ENCODE assay signal across 1 cellular context in the genomic region with DNA sequence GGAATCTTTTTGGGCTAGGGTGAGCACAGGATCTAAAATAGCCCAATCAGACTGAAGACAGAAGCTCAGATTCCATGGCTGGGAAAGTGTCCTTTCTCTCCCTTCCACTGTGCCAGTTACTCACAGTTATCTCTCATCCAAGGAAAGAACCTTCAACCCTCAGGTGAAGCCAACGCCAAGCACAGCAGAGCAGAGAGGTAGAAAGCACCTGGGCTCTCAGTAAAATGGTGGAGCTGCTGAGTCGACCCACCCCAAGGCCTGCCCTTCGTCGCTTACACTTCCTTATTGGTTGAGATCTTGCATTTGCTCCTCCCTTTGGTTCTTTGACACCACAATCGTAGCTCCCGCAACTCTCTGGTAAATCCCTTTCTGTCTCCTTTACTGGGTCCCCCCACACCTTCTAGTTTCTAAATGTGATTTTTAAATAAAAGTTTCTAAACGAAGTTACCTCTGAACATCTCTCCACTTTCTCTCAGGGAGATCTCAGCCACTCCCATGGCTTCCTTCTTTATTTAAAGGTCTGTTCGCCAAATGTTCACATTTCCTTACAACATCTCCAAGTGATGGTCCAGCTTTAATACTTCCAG.
TF ChIP-seq lines count a peak whose summit lies in the region.

No MANE protein-coding gene starts in this region.

TF ChIP-seq in K562, 482 proteins besides CTCF, POLR2A, EP300 and RAD21 (continued from another document and continues in another):
- TF ChIP-seq MLX (CRISPR knock-in tag; conservative IDR thresholded peaks at IDR 0.05) = 0 out of 4 replicates have a peak, but pooled peaks of 1 of the 2 experiments have one; percentile 60
- TF ChIP-seq TRIM28 (IDR thresholded peaks at IDR 0.05) = 0 out of 2 replicates have a peak, but pooled peaks have one; percentile 12
- TF ChIP-seq, protein P1, sequence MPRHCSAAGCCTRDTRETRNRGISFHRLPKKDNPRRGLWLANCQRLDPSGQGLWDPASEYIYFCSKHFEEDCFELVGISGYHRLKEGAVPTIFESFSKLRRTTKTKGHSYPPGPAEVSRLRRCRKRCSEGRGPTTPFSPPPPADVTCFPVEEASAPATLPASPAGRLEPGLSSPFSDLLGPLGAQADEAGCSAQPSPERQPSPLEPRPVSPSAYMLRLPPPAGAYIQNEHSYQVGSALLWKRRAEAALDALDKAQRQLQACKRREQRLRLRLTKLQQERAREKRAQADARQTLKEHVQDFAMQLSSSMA (CRISPR knock-in tag; IDR thresholded peaks at IDR 0.05) = no peak
- peak; percentile 78; the same call in 1 of the 2 replicates for TF ChIP-seq ZNF551 (CRISPR knock-in tag; IDR thresholded peaks at IDR 0.05)
- peak; percentile 83; the same call in 1 of the 2 replicates for TF ChIP-seq KAT8 (IDR thresholded peaks at IDR 0.05; ENCODE audit: low read depth)
- TF ChIP-seq TAF9B (IDR thresholded peaks at IDR 0.05; ENCODE audit: partially characterized antibody) = peak; percentile 10
- no peak for TF ChIP-seq FOSL1 (tag; conservative IDR thresholded peaks at IDR 0.05)
- TF ChIP-seq TEAD4 (IDR thresholded peaks at IDR 0.05; ENCODE audit: low read length) = peak; percentile 36; the same call in 1 of the 2 replicates
- TF ChIP-seq TEAD4 (CRISPR knock-in tag; IDR thresholded peaks at IDR 0.05; ENCODE audit: borderline replicate concordance) = no peak
- TF ChIP-seq POLR2H (tag; IDR thresholded peaks at IDR 0.05; ENCODE audit: low read depth) = peak; percentile 79
- TF ChIP-seq ZNF280B (CRISPR knock-in tag; IDR thresholded peaks at IDR 0.05) = no peak
- peak; percentile 65 for TF ChIP-seq CHD1 (IDR thresholded peaks at IDR 0.05; ENCODE audit: low read length)
- TF ChIP-seq, protein P2, sequence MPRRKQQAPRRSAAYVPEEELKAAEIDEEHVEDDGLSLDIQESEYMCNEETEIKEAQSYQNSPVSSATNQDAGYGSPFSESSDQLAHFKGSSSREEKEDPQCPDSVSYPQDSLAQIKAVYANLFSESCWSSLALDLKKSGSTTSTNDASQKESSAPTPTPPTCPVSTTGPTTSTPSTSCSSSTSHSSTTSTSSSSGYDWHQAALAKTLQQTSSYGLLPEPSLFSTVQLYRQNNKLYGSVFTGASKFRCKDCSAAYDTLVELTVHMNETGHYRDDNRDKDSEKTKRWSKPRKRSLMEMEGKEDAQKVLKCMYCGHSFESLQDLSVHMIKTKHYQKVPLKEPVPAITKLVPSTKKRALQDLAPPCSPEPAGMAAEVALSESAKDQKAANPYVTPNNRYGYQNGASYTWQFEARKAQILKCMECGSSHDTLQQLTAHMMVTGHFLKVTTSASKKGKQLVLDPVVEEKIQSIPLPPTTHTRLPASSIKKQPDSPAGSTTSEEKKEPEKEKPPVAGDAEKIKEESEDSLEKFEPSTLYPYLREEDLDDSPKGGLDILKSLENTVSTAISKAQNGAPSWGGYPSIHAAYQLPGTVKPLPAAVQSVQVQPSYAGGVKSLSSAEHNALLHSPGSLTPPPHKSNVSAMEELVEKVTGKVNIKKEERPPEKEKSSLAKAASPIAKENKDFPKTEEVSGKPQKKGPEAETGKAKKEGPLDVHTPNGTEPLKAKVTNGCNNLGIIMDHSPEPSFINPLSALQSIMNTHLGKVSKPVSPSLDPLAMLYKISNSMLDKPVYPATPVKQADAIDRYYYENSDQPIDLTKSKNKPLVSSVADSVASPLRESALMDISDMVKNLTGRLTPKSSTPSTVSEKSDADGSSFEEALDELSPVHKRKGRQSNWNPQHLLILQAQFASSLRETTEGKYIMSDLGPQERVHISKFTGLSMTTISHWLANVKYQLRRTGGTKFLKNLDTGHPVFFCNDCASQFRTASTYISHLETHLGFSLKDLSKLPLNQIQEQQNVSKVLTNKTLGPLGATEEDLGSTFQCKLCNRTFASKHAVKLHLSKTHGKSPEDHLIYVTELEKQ (CRISPR knock-in tag; IDR thresholded peaks at IDR 0.05) = 0 out of 2 replicates have a peak, but pooled peaks have one; percentile 26
- TF ChIP-seq SMAD3 (CRISPR knock-in tag; conservative IDR thresholded peaks at IDR 0.05) = no peak
- TF ChIP-seq BRD9 (IDR thresholded peaks at IDR 0.05; ENCODE audit: low read depth, partially characterized antibody) = peak; percentile 40
- 0 out of 4 replicates have a peak, but pooled peaks of 1 of the 2 experiments have one; percentile 14 for TF ChIP-seq ZNF639 (CRISPR knock-in tag; conservative IDR thresholded peaks at IDR 0.05 in 1 of 2, IDR thresholded peaks at IDR 0.05 in 1 of 2)
- TF ChIP-seq ZNF311 (CRISPR knock-in tag; IDR thresholded peaks at IDR 0.05) = no peak
- TF ChIP-seq ZNF318 (IDR thresholded peaks at IDR 0.05; ENCODE audit: borderline replicate concordance in 1 of 2, low read depth in 1 of 2) = 0 out of 4 replicates have a peak, but pooled peaks of 1 of the 2 experiments have one; percentile 24
- peak; percentile 58; the same call in 1 of the 2 replicates for TF ChIP-seq ZNF316 (IDR thresholded peaks at IDR 0.05)
- peak; percentile 66; the same call in 1 of the 2 replicates for TF ChIP-seq PHF8 (IDR thresholded peaks at IDR 0.05; ENCODE audit: borderline replicate concordance, low read length)
- no peak for TF ChIP-seq IFI16 (CRISPR knock-in tag; IDR thresholded peaks at IDR 0.05)
- no peak for TF ChIP-seq KAT2B (IDR thresholded peaks at IDR 0.05; ENCODE audit: low read depth, low read length)
- TF ChIP-seq GATAD2A (IDR thresholded peaks at IDR 0.05) = no peak
- TF ChIP-seq MYBL2 (IDR thresholded peaks at IDR 0.05; ENCODE audit: low read depth) = no peak
- no peak for TF ChIP-seq MYBL2 (CRISPR knock-in tag; IDR thresholded peaks at IDR 0.05; ENCODE audit: borderline replicate concordance)
- TF ChIP-seq ZBTB9 (CRISPR knock-in tag; IDR thresholded peaks at IDR 0.05) = 0 out of 2 replicates have a peak, but pooled peaks have one; percentile 79
- no peak for TF ChIP-seq ZKSCAN8 (CRISPR knock-in tag; IDR thresholded peaks at IDR 0.05)
- no peak for TF ChIP-seq RNF2 (IDR thresholded peaks at IDR 0.05)
- no peak for TF ChIP-seq ZNF644 (tag; IDR thresholded peaks at IDR 0.05; ENCODE audit: low read depth)
- TF ChIP-seq ZNF263 (CRISPR knock-in tag; IDR thresholded peaks at IDR 0.05; ENCODE audit: borderline replicate concordance) = no peak
- no peak for TF ChIP-seq HNRNPL (IDR thresholded peaks at IDR 0.05; ENCODE audit: low read depth, low read length)
- peak; percentile 41 for TF ChIP-seq SMAD1 (IDR thresholded peaks at IDR 0.05; ENCODE audit: low read depth, low read length, partially characterized antibody)
- TF ChIP-seq THAP12 (CRISPR knock-in tag; IDR thresholded peaks at IDR 0.05) = 0 out of 2 replicates have a peak, but pooled peaks have one; percentile 40
- TF ChIP-seq ZNF76 (CRISPR knock-in tag; IDR thresholded peaks at IDR 0.05; ENCODE audit: borderline replicate concordance) = no peak
- peak; percentile 50; the same call in 1 of the 2 replicates for TF ChIP-seq MYC (IDR thresholded peaks at IDR 0.05; ENCODE audit: low read depth, low read length)
- no peak for TF ChIP-seq MYC (CRISPR knock-in tag; IDR thresholded peaks at IDR 0.05; ENCODE audit: borderline replicate concordance, low read depth)
- TF ChIP-seq DIDO1 (tag; IDR thresholded peaks at IDR 0.05; ENCODE audit: low read depth) = peak; percentile 48; the same call in 1 of the 2 replicates
- peak; percentile 22; the same call in 1 of the 2 replicates for TF ChIP-seq MAFF (IDR thresholded peaks at IDR 0.05; ENCODE audit: low read length)
